In genomic region chr5:27315541-27316282, GRCh38 we compare ENCODE assay signal across 13 cellular contexts.
DNase-seq lines count a peak whose midpoint lies in the region; ATAC-seq and TF ChIP-seq lines count a peak whose summit lies in the region.
"Had no signal": no experiment of that assay in that cellular context is flagged by ENCODE, and none has a peak within 500 bp of the region (broad histone marks: within the 10 kb centered on the region; RNA-seq: fewer than 3 reads in every experiment).

No MANE protein-coding gene starts in this region.

- H4K20me1 ChIP-seq in SU-DHL-6 (ENCODE audit: low read depth, low read length) = no peaks in the 10 kb centered on the region

- ATAC-seq in HG03432 (IDR thresholded peaks at IDR 0.05; ENCODE audit: unreplicated experiment) = peak; percentile 62

- H3K9me2 ChIP-seq in SU-DHL-6 (replicated peaks; ENCODE audit: insufficient read depth, low read length) = 0 out of 2 replicates have a peak, but pooled peaks cover 3% of the 10 kb centered on the region

- peak; percentile 6 to 16 for DNase-seq in foreskin fibroblast
- DNase-seq in activated T-helper 2 cell treated with anti-CD3 and anti-CD28 coated beads, Interferon-gamma antibody, Interleukin-2, Interleukin-4, amounts not matched to agents 10 μg/mL and 5 μg/mL and 100 μg/mL, durations not matched to agents 14 hours and 24 hours and 36 hours (ENCODE audit: low spot score) = no peak
- no peak for DNase-seq in activated CD4-positive, alpha-beta T cell treated with anti-CD3 and anti-CD28 coated beads for 1 hour
- no peak for DNase-seq in substantia nigra (lab: John Stamatoyannopoulos, UW)
- no peak for DNase-seq in HEK293T (ENCODE audit: extremely low spot score)
- DNase-seq: activated CD8-positive, alpha-beta memory T cell treated with anti-CD3 and anti-CD28 coated beads, Interleukin-2, amount 50 U/mL, for 48 hours; NCI-H2029 treated with DMSO at 0.1 percent for 48 hours had no signal

- H3K36me3 Mint-ChIP-seq in activated T-helper 2 cell treated with anti-CD3 and anti-CD28 coated beads, Interferon-gamma antibody, Interleukin-2, Interleukin-4, amounts not matched to agents 10 μg/mL and 5 μg/mL and 100 μg/mL, durations not matched to agents 14 hours and 24 hours and 36 hours (ENCODE audit: low read depth) = no peaks in the 10 kb centered on the region
- H3K36me3 Mint-ChIP-seq: CD14-positive monocyte had no signal

- H3K4me3 Mint-ChIP-seq in activated T-helper 2 cell treated with anti-CD3 and anti-CD28 coated beads, Interferon-gamma antibody, Interleukin-2, Interleukin-4, amounts not matched to agents 10 μg/mL and 5 μg/mL and 100 μg/mL, durations not matched to agents 14 hours and 24 hours and 36 hours (ENCODE audit: low read depth) = no peak overlapping the region
- H3K4me3 Mint-ChIP-seq: CD14-positive monocyte had no signal

- H3K36me3 ChIP-seq in ACC112 (ENCODE audit: insufficient read depth, low read length) (no peaks in the 10 kb centered on the region), SU-DHL-6 (ENCODE audit: low read length) (no peaks in the 10 kb centered on the region)
- H3K36me3 ChIP-seq: neutrophil, thoracic aorta had no signal

- no peaks in the 10 kb centered on the region for H3K27me3 ChIP-seq in ACC112 (ENCODE audit: insufficient read depth, low read length)
- no peaks in the 10 kb centered on the region for H3K27me3 ChIP-seq in SU-DHL-6 (ENCODE audit: low read length)
- H3K27me3 ChIP-seq: neutrophil had no signal

- no peak overlapping the region for H3K9ac ChIP-seq in SU-DHL-6 (ENCODE audit: low read length)

- no peaks in the 10 kb centered on the region for H3K4me1 Mint-ChIP-seq in activated T-helper 2 cell treated with anti-CD3 and anti-CD28 coated beads, Interferon-gamma antibody, Interleukin-2, Interleukin-4, amounts not matched to agents 10 μg/mL and 5 μg/mL and 100 μg/mL, durations not matched to agents 14 hours and 24 hours and 36 hours (ENCODE audit: low read depth)
- H3K4me1 Mint-ChIP-seq: CD14-positive monocyte had no signal

- H3K27me3 Mint-ChIP-seq in activated T-helper 2 cell treated with anti-CD3 and anti-CD28 coated beads, Interferon-gamma antibody, Interleukin-2, Interleukin-4, amounts not matched to agents 10 μg/mL and 5 μg/mL and 100 μg/mL, durations not matched to agents 14 hours and 24 hours and 36 hours (ENCODE audit: low read depth) = no peaks in the 10 kb centered on the region

- TF ChIP-seq CTCF in SU-DHL-6 (IDR thresholded peaks at IDR 0.05; ENCODE audit: insufficient read depth, low read length, poor library complexity, severe bottlenecking) (no peak), foreskin fibroblast (IDR thresholded peaks at IDR 0.05; ENCODE audit: low read depth, low read length) (no peak)

- no peaks in the 10 kb centered on the region for H3F3A ChIP-seq in SU-DHL-6 (ENCODE audit: insufficient read depth)

- H3K4me3 ChIP-seq in ACC112 (ENCODE audit: low read depth, low read length) (peak overlapping the region; percentile 67), SU-DHL-6 (ENCODE audit: insufficient read depth, low read length, poor library complexity, severe bottlenecking) (no peak overlapping the region), foreskin fibroblast (ENCODE audit: low read depth in 1 of 2, low read length in 2 of 2) (no peak overlapping the region)
- H3K4me3 ChIP-seq: thoracic aorta had no signal

- peaks cover 45% of the 10 kb centered on the region for H3K9me3 Mint-ChIP-seq in activated T-helper 2 cell treated with anti-CD3 and anti-CD28 coated beads, Interferon-gamma antibody, Interleukin-2, Interleukin-4, amounts not matched to agents 10 μg/mL and 5 μg/mL and 100 μg/mL, durations not matched to agents 14 hours and 24 hours and 36 hours

- no peaks in the 10 kb centered on the region for H3K79me2 ChIP-seq in ACC112 (ENCODE audit: control insufficient read depth, insufficient read depth, low read length, unreplicated experiment)
- H3K79me2 ChIP-seq in SU-DHL-6 (ENCODE audit: insufficient read depth, low read length) = no peaks in the 10 kb centered on the region

- peak overlapping the region; percentile 98 for H2AFZ ChIP-seq in ACC112 (ENCODE audit: low read length, unreplicated experiment)
- H2AFZ ChIP-seq in SU-DHL-6 (ENCODE audit: low read depth, low read length, severe bottlenecking) = peak overlapping the region; percentile 66

- CTCF ChIA-PET in HEK293T (lab: Yijun Ruan, JAX) = interaction anchor here (0.5 kb wide), 1 partner anchor 1526 kb away, joined by 4 read pairs; no protein-coding TSS in a partner anchor

- no peak overlapping the region for H3K4me2 ChIP-seq in SU-DHL-6 (ENCODE audit: low read depth, low read length, poor library complexity, severe bottlenecking)

- peaks cover 3% of the 10 kb centered on the region; the same call in 1 of the 2 replicates for H3K9me3 ChIP-seq in SU-DHL-6 (ENCODE audit: insufficient read depth, low read length)
- H3K9me3 ChIP-seq: neutrophil, thoracic aorta had no signal

- intact Hi-C loops in activated T-helper 2 cell treated with anti-CD3 and anti-CD28 coated beads, Interferon-gamma antibody, Interleukin-2, Interleukin-4, amounts not matched to agents 10 μg/mL and 5 μg/mL and 100 μg/mL, durations not matched to agents 14 hours and 24 hours and 36 hours (cut with micrococcal nuclease) = no loop called here

- POLR2A ChIA-PET in HEK293T (lab: Yijun Ruan, JAX) = no interaction called here

- peaks cover 25% of the 10 kb centered on the region for H3K4me1 ChIP-seq in ACC112 (ENCODE audit: control insufficient read depth, insufficient read depth, low read length, unreplicated experiment)

- no peak overlapping the region for H3K27ac Mint-ChIP-seq in activated T-helper 2 cell treated with anti-CD3 and anti-CD28 coated beads, Interferon-gamma antibody, Interleukin-2, Interleukin-4, amounts not matched to agents 10 μg/mL and 5 μg/mL and 100 μg/mL, durations not matched to agents 14 hours and 24 hours and 36 hours
- H3K27ac Mint-ChIP-seq: CD14-positive monocyte had no signal

- H3K27ac ChIP-seq in ACC112 (ENCODE audit: low read depth, low read length) (peak overlapping the region; percentile 98), SU-DHL-6 (ENCODE audit: low read depth, low read length) (no peak overlapping the region), substantia nigra (ENCODE audit: low read depth, low read length, poor library complexity, severe bottlenecking) (no peak overlapping the region)
- H3K27ac ChIP-seq: neutrophil, thoracic aorta had no signal

TF ChIP-seq in HEK293T, 16 proteins besides CTCF, POLR2A, EP300 and RAD21:
- TF ChIP-seq NFRKB (IDR thresholded peaks at IDR 0.05) = no peak
- TF ChIP-seq ARNT (IDR thresholded peaks at IDR 0.05) = no peak
- no peak for TF ChIP-seq FOXA1 (IDR thresholded peaks at IDR 0.05)
- no peak for TF ChIP-seq FOXK2 (IDR thresholded peaks at IDR 0.05)
- no peak for TF ChIP-seq SUZ12 (IDR thresholded peaks at IDR 0.05)
- TF ChIP-seq SP1 (IDR thresholded peaks at IDR 0.05) = no peak
- no peak for TF ChIP-seq L3MBTL2 (conservative IDR thresholded peaks at IDR 0.05)
- no peak for TF ChIP-seq ELF4 (IDR thresholded peaks at IDR 0.05)
- TF ChIP-seq FOXM1 (IDR thresholded peaks at IDR 0.05; ENCODE audit: borderline replicate concordance) = no peak
- TF ChIP-seq ZNF384 (IDR thresholded peaks at IDR 0.05) = no peak
- TF ChIP-seq CTBP1 (IDR thresholded peaks at IDR 0.05; ENCODE audit: borderline replicate concordance) = no peak
- no peak for TF ChIP-seq BHLHE40 (IDR thresholded peaks at IDR 0.05; ENCODE audit: borderline replicate concordance)
- no peak for TF ChIP-seq LEF1 (IDR thresholded peaks at IDR 0.05; ENCODE audit: borderline replicate concordance)
- TF ChIP-seq PKNOX1 (IDR thresholded peaks at IDR 0.05) = no peak

Comparison
In these comparisons a context has a peak if more than half of its experiments do, and no peak if none do; other contexts are left out.
1. DNase-seq: peak in foreskin fibroblast (2 of 2); none in activated T-helper 2 cell treated with anti-CD3 and anti-CD28 coated beads, Interferon-gamma antibody, Interleukin-2, Interleukin-4, amounts not matched to agents 10 μg/mL and 5 μg/mL and 100 μg/mL, durations not matched to agents 14 hours and 24 hours and 36 hours (single experiment), activated CD4-positive, alpha-beta T cell treated with anti-CD3 and anti-CD28 coated beads for 1 hour (single experiment), substantia nigra (0 of 49) and HEK293T (single experiment).